In the genomic region with DNA sequence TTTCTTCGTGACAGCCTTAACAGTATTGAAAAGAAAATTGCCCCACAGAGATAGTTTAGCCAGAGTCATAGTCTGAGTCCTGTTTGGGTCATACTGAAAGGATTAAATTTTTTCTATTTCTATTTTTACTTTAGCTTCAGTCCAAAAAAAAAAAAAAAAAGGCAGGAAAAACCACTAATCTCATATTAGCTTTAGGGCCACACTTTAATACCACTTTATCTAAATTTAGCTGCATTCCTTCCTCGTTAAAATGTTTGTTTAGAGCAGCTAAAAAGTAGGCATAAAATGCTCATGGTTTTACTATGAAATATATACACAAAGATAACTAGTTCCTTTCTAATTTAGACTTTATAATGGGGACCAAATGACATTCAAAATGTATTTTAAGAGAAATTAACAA, we compare ENCODE assay signal across 21 cellular contexts.
"Had no signal": no experiment of that assay in that cellular context is flagged by ENCODE, and none has a peak within 500 bp of the region (broad histone marks: within the 10 kb centered on the region; RNA-seq: fewer than 3 reads in every experiment).

No MANE protein-coding gene starts in this region.

- DNase-seq: activated CD4-positive, alpha-beta memory T cell treated with anti-CD3 and anti-CD28 coated beads, Interleukin-2, amount 10 ng/mL, durations not matched to agents 7 days and 5 days; activated CD4-positive, alpha-beta T cell treated with anti-CD3 and anti-CD28 coated beads, Interleukin-2, amount 50 U/mL, for 1 hour; activated CD4-positive, CD25-positive, alpha-beta regulatory T cell; activated gamma-delta T cell; activated naive CD4-positive, alpha-beta T cell treated with anti-CD3 and anti-CD28 coated beads for 36 hours; activated naive CD8-positive, alpha-beta T cell treated with anti-CD3 and anti-CD28 coated beads for 36 hours; activated T-cell treated with anti-CD3 and anti-CD28 coated beads for 4 hours; activated T-cell treated with anti-CD3 and anti-CD28 coated beads, Interleukin-2, amount 50 U/mL, for 48 hours; aorta; caudate nucleus; MM.1S; NCI-H1105; NCI-H1436; NCI-H187; NCI-H2081; NCI-H524; PC-3; SHP77 treated with DMSO at 0.1 percent for 48 hours; T-helper 17 cell; T1000 had no signal

- ATAC-seq: activated T-helper 17 cell treated with anti-CD3 and anti-CD28 coated beads, Interleukin-2, amount 50 U/mL, for 72 hours; PC-3; T-helper 17 cell had no signal
